In the genomic region with DNA sequence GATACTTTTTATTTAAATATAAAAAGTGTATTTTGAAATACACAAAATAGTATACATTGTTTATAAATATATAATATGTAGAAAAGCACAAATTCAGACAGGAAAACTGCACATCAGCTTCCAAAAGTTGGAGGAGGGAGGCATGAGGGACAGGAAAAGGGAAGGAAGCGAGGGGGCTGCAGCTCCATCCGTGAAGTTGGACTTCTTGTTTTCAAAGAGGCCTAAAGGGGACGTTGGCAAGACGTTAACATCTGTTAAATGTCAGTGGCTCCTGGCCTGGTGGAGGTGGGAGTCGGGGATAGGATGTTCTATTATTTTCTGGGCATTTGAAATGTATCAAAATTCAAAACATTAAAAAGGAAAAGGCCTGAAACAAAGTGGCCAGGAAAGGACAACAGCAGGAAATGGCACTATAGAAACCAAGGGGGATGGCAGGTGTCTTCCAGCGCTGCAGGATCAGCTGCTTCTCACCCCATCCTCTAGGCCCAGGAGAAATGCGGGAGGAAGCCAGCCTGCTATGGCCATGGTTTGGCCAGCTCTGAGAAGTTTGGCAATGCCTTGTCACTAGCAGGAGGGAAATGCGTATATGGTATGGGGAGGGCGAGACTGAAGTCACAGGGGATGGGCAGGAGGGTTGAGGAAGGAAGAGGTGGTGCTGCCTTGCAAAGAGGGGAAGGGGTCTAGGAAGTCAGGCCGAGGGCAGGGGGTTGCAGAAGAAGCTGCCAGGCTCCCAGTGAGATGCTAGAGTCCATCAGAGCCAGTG, we compare ENCODE assay signal across 24 cellular contexts. TPM values are rescaled to one million over a fixed set of nuclear protein-coding genes. Genes with fewer than 3 reads are reported as not detected.
DNase-seq lines count a peak whose midpoint lies in the region; ATAC-seq, FAIRE-seq and TF ChIP-seq lines count a peak whose summit lies in the region.
"Had no signal": no experiment of that assay in that cellular context is flagged by ENCODE, and none has a peak within 500 bp of the region (broad histone marks: within the 10 kb centered on the region; RNA-seq: fewer than 3 reads in every experiment).

No MANE protein-coding gene starts in this region.

- ATAC-seq in right cardiac atrium: peak; percentile 40 to 47
- peak; percentile 38 for ATAC-seq in sciatic nerve
- ATAC-seq in GM21447 (IDR thresholded peaks at IDR 0.05; ENCODE audit: unreplicated experiment): no peak
- ATAC-seq: T-cell had no signal

- H3K27ac ChIP-seq in right cardiac atrium (ENCODE audit: low read length): no peak overlapping the region
- H3K27ac ChIP-seq: KMS-11, thyroid gland, WERI-Rb-1 had no signal

- DNase-seq in T-helper 1 cell (no peak), NB4 (ENCODE audit: low read depth) (peak; percentile 52), right cardiac atrium (peak in 1 of 3 donors; percentile 50), sciatic nerve (ENCODE audit: low spot score) (no peak), posterior vena cava (ENCODE audit: low spot score) (no peak), GM12892 (ENCODE audit: insufficient read length) (no peak)
- DNase-seq: 8988T; amniotic stem cell; CD4-positive, alpha-beta memory T cell; DMS79; left cardiac atrium; NCI-H1417; NCI-H82; posterior cingulate gyrus; RPMI8226; T-cell; thyroid gland; WERI-Rb-1 had no signal

- H3K27me3 Mint-ChIP-seq in T-helper 1 cell treated with Interleukin-12 subunit alpha and Interleukin-12 subunit beta and Interleukin-4 antibody, amounts not matched to agents 30 μg/mL and 1 μg/mL, for 36 hours (ENCODE audit: low read depth): peaks cover 5% of the 10 kb centered on the region
- H3K27me3 Mint-ChIP-seq: central memory CD8-positive, alpha-beta T cell had no signal

- H3K4me3 Mint-ChIP-seq in T-helper 1 cell treated with Interleukin-12 subunit alpha and Interleukin-12 subunit beta and Interleukin-4 antibody, amounts not matched to agents 30 μg/mL and 1 μg/mL, for 36 hours: no peak overlapping the region
- H3K4me3 Mint-ChIP-seq: CD4-positive, alpha-beta memory T cell; central memory CD8-positive, alpha-beta T cell; T-cell had no signal

- WGBS in right cardiac atrium: 53% methylated on average over 10 of the region's 10 CpGs

- H3K4me1 ChIP-seq in right cardiac atrium (ENCODE audit: control insufficient read depth, insufficient read depth, low read length): peaks cover 3% of the 10 kb centered on the region

- intact Hi-C loops in right cardiac atrium (cut with DNase I) (no loop called here), sciatic nerve (cut with DNase I) (no loop called here), posterior vena cava (cut with DNase I) (no loop called here)

- FAIRE-seq in GM12892 (lab: Jason Lieb, UNC): no peak

- peaks cover 16% of the 10 kb centered on the region for H3K36me3 Mint-ChIP-seq in T-helper 1 cell treated with Interleukin-12 subunit alpha and Interleukin-12 subunit beta and Interleukin-4 antibody, amounts not matched to agents 30 μg/mL and 1 μg/mL, for 36 hours (ENCODE audit: low read depth)
- H3K36me3 Mint-ChIP-seq: CD4-positive, alpha-beta memory T cell; T-cell had no signal

- peaks cover 35% of the 10 kb centered on the region for H3K4me1 Mint-ChIP-seq in T-helper 1 cell treated with Interleukin-12 subunit alpha and Interleukin-12 subunit beta and Interleukin-4 antibody, amounts not matched to agents 30 μg/mL and 1 μg/mL, for 36 hours (ENCODE audit: low read depth)

- H3K4me3 ChIP-seq in NB4 (ENCODE audit: low read depth, low read length) (no peak overlapping the region), right cardiac atrium (ENCODE audit: low read length) (no peak overlapping the region)
- H3K4me3 ChIP-seq: HAP-1, thyroid gland had no signal

- no peaks in the 10 kb centered on the region for H3K9me3 ChIP-seq in right cardiac atrium (ENCODE audit: control insufficient read depth, low read length)
- H3K9me3 ChIP-seq: HAP-1, thyroid gland had no signal

- peak overlapping the region; percentile 32 for H3K27ac Mint-ChIP-seq in T-helper 1 cell treated with Interleukin-12 subunit alpha and Interleukin-12 subunit beta and Interleukin-4 antibody, amounts not matched to agents 30 μg/mL and 1 μg/mL, for 36 hours
- H3K27ac Mint-ChIP-seq: activated T-helper 2 cell treated with anti-CD3 and anti-CD28 coated beads, Interferon-gamma antibody, Interleukin-2, Interleukin-4, amounts not matched to agents 10 μg/mL and 5 μg/mL and 100 μg/mL, durations not matched to agents 14 hours and 24 hours and 36 hours; T-cell had no signal

- H3K9me3 Mint-ChIP-seq in T-helper 1 cell treated with Interleukin-12 subunit alpha and Interleukin-12 subunit beta and Interleukin-4 antibody, amounts not matched to agents 30 μg/mL and 1 μg/mL, for 36 hours: no peaks in the 10 kb centered on the region
- H3K9me3 Mint-ChIP-seq: activated T-helper 2 cell treated with anti-CD3 and anti-CD28 coated beads, Interferon-gamma antibody, Interleukin-2, Interleukin-4, amounts not matched to agents 10 μg/mL and 5 μg/mL and 100 μg/mL, durations not matched to agents 14 hours and 24 hours and 36 hours; CD4-positive, alpha-beta memory T cell; central memory CD8-positive, alpha-beta T cell; T-cell had no signal

- no peak for TF ChIP-seq CTCF in NB4 (IDR thresholded peaks at IDR 0.05; ENCODE audit: low read depth, low read length)

- TF ChIP-seq POLR2A in NB4 (IDR thresholded peaks at IDR 0.05; ENCODE audit: extremely low read depth, insufficient read length): no peak
- TF ChIP-seq POLR2A in GM12892 (IDR thresholded peaks at IDR 0.05; ENCODE audit: low read depth, low read length): no peak

- no peaks in the 10 kb centered on the region for H3K27me3 ChIP-seq in right cardiac atrium (ENCODE audit: control insufficient read depth, insufficient read depth)
- H3K27me3 ChIP-seq: thyroid gland had no signal

RNA-seq across cellular contexts. Expression of a gene that starts 6.4 kb away (rescaled TPM):
- under 1 TPM in 1 of 4 donors, not detected in 3; 0.47 TPM for total RNA-seq in right cardiac atrium
- not detected for polyA plus RNA-seq in right cardiac atrium
- total RNA-seq in sciatic nerve: 1.5 TPM
- under 1 TPM in 1 of 2 donors, not detected in 1; 0.38 TPM for total RNA-seq in posterior vena cava
- polyA plus RNA-seq in GM12892 (2012; ENCODE audit: missing spikeins): not detected
- polyA plus RNA-seq: CD4-positive, alpha-beta memory T cell had no signal

RNA-seq across cellular contexts. Expression of a gene that starts 18.8 kb away (rescaled TPM):
- total RNA-seq in right cardiac atrium (10 to 100 TPM; 10.3 to 17.4 (median 14.8) TPM), sciatic nerve (44.5 TPM), posterior vena cava (10 to 100 TPM; 25.8 to 29.7 TPM)
- 12.6 TPM for polyA plus RNA-seq in right cardiac atrium
- 18.7 TPM for polyA plus RNA-seq in GM12892 (2012; ENCODE audit: missing spikeins)

RNA-seq across cellular contexts. Expression of a gene that starts 19.4 kb away (rescaled TPM):
- 1 to 10 TPM in 3 of 4 donors, under 1 TPM in 1; 0.82 to 2.6 (median 1.9) TPM for total RNA-seq in right cardiac atrium
- polyA plus RNA-seq in right cardiac atrium: 0.14 TPM
- total RNA-seq in sciatic nerve: 6.2 TPM
- 1 to 10 TPM; 2.1 to 3.1 TPM for total RNA-seq in posterior vena cava
- 1.0 TPM for polyA plus RNA-seq in GM12892 (2012; ENCODE audit: missing spikeins)

RNA-seq across cellular contexts. Expression of a gene that starts 33.3 kb away (rescaled TPM):
- total RNA-seq in right cardiac atrium: 10 to 100 TPM in 3 of 4 donors, 1 to 10 TPM in 1; 8.9 to 19.0 (median 13.3) TPM
- 17.7 TPM for polyA plus RNA-seq in right cardiac atrium
- total RNA-seq in sciatic nerve: 36.9 TPM
- 10 to 100 TPM; 22.0 to 25.4 TPM for total RNA-seq in posterior vena cava
- 81.1 TPM for polyA plus RNA-seq in GM12892 (2012; ENCODE audit: missing spikeins)

RNA-seq across cellular contexts. Expression of a gene that starts 35.7 kb away (rescaled TPM):
- total RNA-seq in right cardiac atrium: 10 to 100 TPM; 23.6 to 25.6 (median 24.8) TPM
- 18.2 TPM for polyA plus RNA-seq in right cardiac atrium
- 44.2 TPM for total RNA-seq in sciatic nerve
- total RNA-seq in posterior vena cava: 10 to 100 TPM; 23.6 to 37.2 TPM
- polyA plus RNA-seq in GM12892 (2012; ENCODE audit: missing spikeins): 4.1 TPM
